Comparison of ENCODE assay signal across 9 cellular contexts in genomic region chr10:27038168-27038567, GRCh38.
"Had no signal": no experiment of that assay in that cellular context is flagged by ENCODE, and none has a peak within 500 bp of the region (broad histone marks: within the 10 kb centered on the region; RNA-seq: fewer than 3 reads in every experiment).

No MANE protein-coding gene starts in this region.

- DNase-seq: H9, HCEC 1CT, KBM-7 had no signal

- H3K27ac ChIP-seq: KMS-11 had no signal

- FAIRE-seq: H1, H54, HTR-8/SVneo had no signal

- H2AFZ ChIP-seq: GM23338 had no signal

- H3K4me1 Mint-ChIP-seq: GM23338, H9 had no signal

- H3K4me3 ChIP-seq: GM23338 had no signal

- H3K9me3 Mint-ChIP-seq: GM23338, H9, IgD-negative memory B cell had no signal

- H3K9ac ChIP-seq: KMS-11 had no signal

- H3K4me2 ChIP-seq: GM23338, KMS-11 had no signal

- H3K27ac Mint-ChIP-seq: GM23338, H9, IgD-negative memory B cell had no signal

- H3K27me3 Mint-ChIP-seq: IgD-negative memory B cell had no signal

- ATAC-seq: GM23338 had no signal

- H3K4me3 Mint-ChIP-seq: GM23338, H9, IgD-negative memory B cell had no signal
